Comparison of ENCODE assay signal across 12 cellular contexts in the genomic region with DNA sequence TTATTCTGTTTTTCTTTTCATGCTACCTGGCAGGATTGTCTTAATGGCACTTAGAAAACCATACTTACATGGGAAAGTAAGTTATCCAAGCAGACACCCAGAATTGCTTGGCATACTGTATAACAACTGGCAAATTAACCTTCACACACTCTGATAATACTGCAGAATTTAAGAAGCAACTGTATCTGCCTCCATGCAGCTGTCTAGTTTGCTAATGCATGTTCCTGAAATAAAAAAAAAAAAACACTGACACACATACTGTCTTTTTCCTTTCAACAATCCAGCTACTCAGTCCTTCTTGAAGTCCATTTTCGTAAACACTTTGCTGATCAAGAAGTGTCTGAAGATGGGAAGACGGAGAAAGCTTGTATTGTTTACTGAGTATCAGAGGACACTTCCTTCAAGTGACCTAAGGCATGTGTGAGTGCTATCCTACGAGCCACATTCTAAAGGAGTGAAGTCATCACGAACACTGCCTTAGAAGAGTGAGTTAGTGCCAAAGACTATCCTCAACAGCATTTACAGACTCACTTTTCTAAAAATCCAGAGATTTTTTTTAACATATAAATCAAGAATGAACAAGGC.
DNase-seq lines count a peak whose midpoint lies in the region; ATAC-seq, FAIRE-seq and TF ChIP-seq lines count a peak whose summit lies in the region.
"Had no signal": no experiment of that assay in that cellular context is flagged by ENCODE, and none has a peak within 500 bp of the region (broad histone marks: within the 10 kb centered on the region; RNA-seq: fewer than 3 reads in every experiment).

No MANE protein-coding gene starts in this region.

- POLR2A ChIA-PET in GM12878 (lab: Charles Lee), result no interaction called here

- H3K9me3 ChIP-seq in right atrium auricular region (peaks cover 0 to 10% of the 10 kb centered on the region in 2 donors), GM12878 (replicated peaks; ENCODE audit: control insufficient read depth, insufficient read depth, low read length) (no peaks in the 10 kb centered on the region), iPS-18a (ENCODE audit: control insufficient read depth, low read depth, low read length) (no peaks in the 10 kb centered on the region), uterus (no peaks in the 10 kb centered on the region), Peyer's patch (no peaks in the 10 kb centered on the region)
- H3K9me3 ChIP-seq: mucosa of descending colon had no signal

- CTCF ChIA-PET in GM12878 (lab: Yijun Ruan, JAX), result interaction anchor here (0.7 to 1.4 kb wide), 2 partner anchors 9 to 212 kb away, joined by 3 to 5 read pairs; no protein-coding TSS in a partner anchor

- intact Hi-C loops in Right ventricle myocardium superior (cut with DNase I) (no loop called here), GM12878 (cut with micrococcal nuclease; ENCODE audit: unreplicated experiment) (no loop called here), uterus (cut with DNase I; ENCODE audit: low total_unique reads) (no loop called here)

- no peaks in the 10 kb centered on the region for H3K4me1 ChIP-seq in right atrium auricular region
- H3K4me1 ChIP-seq in GM12878 (ENCODE audit: control insufficient read depth, insufficient read depth, low read length), result no peaks in the 10 kb centered on the region
- peaks cover 22% of the 10 kb centered on the region for H3K4me1 ChIP-seq in iPS-18a (ENCODE audit: control insufficient read depth, low read depth, low read length)
- H3K4me1 ChIP-seq in uterus, result no peaks in the 10 kb centered on the region
- H3K4me1 ChIP-seq in Peyer's patch, result no peaks in the 10 kb centered on the region

- no TSS peak for BruUV-seq in GM12878 (replicated peaks; lab: Mats Ljungman, UMichigan)

- TF ChIP-seq CTCF in right atrium auricular region (IDR thresholded peaks at IDR 0.05) (no peak), GM12878 (IDR thresholded peaks at IDR 0.05 in 2 of 3, conservative IDR thresholded peaks at IDR 0.05 in 1 of 3; ENCODE audit: control insufficient read depth in 2 of 3, extremely low read depth in 1 of 3, insufficient read depth in 1 of 3, low read depth in 3 of 3, low read length in 3 of 3) (no peak), uterus (IDR thresholded peaks at IDR 0.05) (no peak), Peyer's patch (IDR thresholded peaks at IDR 0.05) (no peak)

- H2AFZ ChIP-seq in GM12878 (ENCODE audit: control insufficient read depth, low read depth, low read length), result no peak overlapping the region

- H3K9ac ChIP-seq in GM12878 (ENCODE audit: control insufficient read depth, insufficient read depth, low read length) (no peak overlapping the region), iPS-18a (ENCODE audit: low read length) (peak overlapping the region; percentile 32)

- no peaks in the 10 kb centered on the region for H3K27me3 ChIP-seq in right atrium auricular region
- H3K27me3 ChIP-seq in GM12878 (replicated peaks in 1 of 2; ENCODE audit: control insufficient read depth in 2 of 2, insufficient read depth in 2 of 2, low read length in 1 of 2), result no peaks in the 10 kb centered on the region
- no peaks in the 10 kb centered on the region for H3K27me3 ChIP-seq in iPS-18a (ENCODE audit: control insufficient read depth, insufficient read depth, low read length)
- no peaks in the 10 kb centered on the region for H3K27me3 ChIP-seq in uterus
- no peaks in the 10 kb centered on the region for H3K27me3 ChIP-seq in Peyer's patch

- TF ChIP-seq EP300 in GM12878 (IDR thresholded peaks at IDR 0.05; ENCODE audit: borderline replicate concordance in 1 of 2, control insufficient read depth in 1 of 2, low read depth in 2 of 2, low read length in 2 of 2), result no peak

- H3K79me2 ChIP-seq in GM12878 (ENCODE audit: control insufficient read depth, insufficient read depth, low read length), result no peaks in the 10 kb centered on the region

- SMC1A ChIA-PET in GM12878 (lab: Charles Lee; ENCODE audit: uncharacterized antibody, unreplicated experiment), result interaction anchor here (0.8 kb wide), 2 partner anchors 8 to 193 kb away, joined by 3 to 4 read pairs; no protein-coding TSS in a partner anchor

- FAIRE-seq in GM12878 (lab: Jason Lieb, UNC), result no peak

- H4K20me1 ChIP-seq in GM12878 (ENCODE audit: control insufficient read depth, insufficient read depth), result no peaks in the 10 kb centered on the region

- H3K4me2 ChIP-seq in GM12878 (ENCODE audit: control insufficient read depth, insufficient read depth), result no peak overlapping the region

- H3K27ac ChIP-seq in right atrium auricular region (no peak overlapping the region), GM12878 (ENCODE audit: control insufficient read depth, insufficient read depth) (no peak overlapping the region), iPS-18a (ENCODE audit: low read length) (no peak overlapping the region), uterus (peak overlapping the region; percentile 62 to 77), Peyer's patch (no peak overlapping the region)

- peak; percentile 55 for ATAC-seq in Right ventricle myocardium superior (ENCODE audit: poor library complexity)
- peak; percentile 45; the same call in 1 of the 3 replicates for ATAC-seq in GM12878
- no peak for ATAC-seq in HG02623 (IDR thresholded peaks at IDR 0.05; ENCODE audit: unreplicated experiment)
- ATAC-seq: mucosa of descending colon had no signal

- RAD21 ChIA-PET in GM12878 (lab: Charles Lee; ENCODE audit: unreplicated experiment), result no interaction called here

- H3K4me3 ChIP-seq in right atrium auricular region, result no peak overlapping the region
- H3K4me3 ChIP-seq in GM12878, result no peak overlapping the region
- H3K4me3 ChIP-seq in iPS-18a (ENCODE audit: low read length), result no peak overlapping the region
- no peak overlapping the region for H3K4me3 ChIP-seq in uterus
- no peak overlapping the region for H3K4me3 ChIP-seq in Peyer's patch
- H3K4me3 ChIP-seq: mucosa of descending colon had no signal

- in situ Hi-C loops in GM12878 (cut with MboI), result no loop called here

- no peak for DNase-seq in Right ventricle myocardium superior
- DNase-seq in right atrium auricular region (ENCODE audit: low spot score), result no peak
- DNase-seq in GM12878 (ENCODE audit: low read depth, low spot score), result no peak
- DNase-seq in uterus, result no peak
- DNase-seq in cerebellar nuclear complex (lab: John Stamatoyannopoulos, UW), result no peak
- no peak for DNase-seq in Peyer's patch
- DNase-seq: activated CD4-positive, CD25-positive, alpha-beta regulatory T cell treated with anti-CD3 and anti-CD28 coated beads, Interleukin-2, amount 50 U/mL, for 72 hours; central memory CD4-positive, alpha-beta T cell; mucosa of descending colon; NCI-H345 had no signal

- TF ChIP-seq POLR2A in GM12878 (IDR thresholded peaks at IDR 0.05; ENCODE audit: low read depth, low read length) (no peak), uterus (IDR thresholded peaks at IDR 0.05) (no peak), Peyer's patch (IDR thresholded peaks at IDR 0.05) (no peak)

- 2% methylated on average over 4 of the region's 4 CpGs for WGBS in GM12878 (ENCODE audit: insufficient coverage, insufficient replicate concordance, low lambda C conversion rate, missing lambda C conversion rate)

- no peak for TF ChIP-seq RAD21 in GM12878 (IDR thresholded peaks at IDR 0.05; ENCODE audit: insufficient read depth, low read depth, low read length)

- H3K36me3 ChIP-seq in right atrium auricular region (no peaks in the 10 kb centered on the region), GM12878 (ENCODE audit: control insufficient read depth in 2 of 2, insufficient read depth in 2 of 2, low read length in 1 of 2) (no peaks in the 10 kb centered on the region), iPS-18a (ENCODE audit: control insufficient read depth, low read depth, low read length) (no peaks in the 10 kb centered on the region), uterus (no peaks in the 10 kb centered on the region), Peyer's patch (no peaks in the 10 kb centered on the region)

TF ChIP-seq in GM12878, 131 proteins besides CTCF, POLR2A, EP300 and RAD21 (continues in another document):
- no peak for TF ChIP-seq NR2C2 (IDR thresholded peaks at IDR 0.05; ENCODE audit: borderline replicate concordance, control insufficient read depth, insufficient read length, low read depth)
- no peak for TF ChIP-seq SMAD1 (IDR thresholded peaks at IDR 0.05; ENCODE audit: low read depth, partially characterized antibody)
- TF ChIP-seq MEF2B (IDR thresholded peaks at IDR 0.05; ENCODE audit: partially characterized antibody, poor library complexity, severe bottlenecking), result no peak
- no peak for TF ChIP-seq NFYA (IDR thresholded peaks at IDR 0.05; ENCODE audit: borderline replicate concordance, low read depth, low read length)
- TF ChIP-seq CHD2 (IDR thresholded peaks at IDR 0.05; ENCODE audit: borderline replicate concordance, low read depth, low read length), result no peak
- TF ChIP-seq LARP7 (IDR thresholded peaks at IDR 0.05), result no peak
- no peak for TF ChIP-seq ATF2 (IDR thresholded peaks at IDR 0.05; ENCODE audit: low read length)
- TF ChIP-seq JUNB (IDR thresholded peaks at IDR 0.05), result no peak
- TF ChIP-seq BMI1 (IDR thresholded peaks at IDR 0.05; ENCODE audit: borderline replicate concordance), result no peak
- no peak for TF ChIP-seq NKRF (conservative IDR thresholded peaks at IDR 0.05)

Comparison
In these comparisons a context has a peak if more than half of its experiments do, and no peak if none do; other contexts are left out.
1. H3K27ac ChIP-seq: peak in uterus (2 of 2); none in right atrium auricular region (0 of 2), GM12878 (single experiment), iPS-18a (single experiment) and Peyer's patch (0 of 4).